24 cellular contexts compared by ENCODE assay signal in the genomic region with DNA sequence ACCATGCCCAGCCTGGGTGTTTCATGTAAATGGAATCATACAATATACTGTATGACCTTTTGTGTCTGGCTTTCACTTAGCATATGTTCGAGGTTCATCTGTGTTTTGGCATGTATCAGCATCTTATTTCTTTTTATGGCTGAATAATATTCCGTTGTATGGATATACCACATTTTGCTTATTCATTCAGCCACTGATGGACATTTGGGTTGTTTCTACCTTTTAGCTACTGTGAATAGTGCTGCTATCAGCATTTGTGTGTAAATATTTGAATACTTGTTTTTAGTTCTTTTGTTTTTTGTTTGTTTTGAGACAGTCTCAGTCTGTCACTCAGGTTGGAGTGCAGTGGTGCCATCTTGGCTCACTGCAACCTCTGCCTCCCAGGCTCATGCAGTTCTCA.
"Had no signal": no experiment of that assay in that cellular context is flagged by ENCODE, and none has a peak within 500 bp of the region (broad histone marks: within the 10 kb centered on the region; RNA-seq: fewer than 3 reads in every experiment).

No MANE protein-coding gene starts in this region.

- H3K4me1 ChIP-seq: foreskin keratinocyte, lower lobe of right lung had no signal

- H3K4me2 ChIP-seq: hepatocyte had no signal

- H3K27ac Mint-ChIP-seq: immature natural killer cell, mesothelial cell of epicardium had no signal

- H3K27me3 Mint-ChIP-seq: naive B cell had no signal

- H3K27ac ChIP-seq: coronary artery, dorsolateral prefrontal cortex, esophagus muscularis mucosa, foreskin keratinocyte, gastroesophageal sphincter, heart left ventricle, hepatocyte, left lung, lower lobe of right lung had no signal

- H3K9me3 ChIP-seq: esophagus muscularis mucosa, gastroesophageal sphincter, heart left ventricle, left lung, lower lobe of right lung, mucosa of descending colon had no signal

- H3K4me3 ChIP-seq: coronary artery, dorsolateral prefrontal cortex, esophagus muscularis mucosa, gastroesophageal sphincter, heart left ventricle, hepatocyte, left lung, lower lobe of right lung, mucosa of descending colon had no signal

- FAIRE-seq: colon, endothelial cell of umbilical vein, frontal cortex, keratinocyte had no signal

- H3K4me3 Mint-ChIP-seq: immature natural killer cell, mesothelial cell of epicardium, naive B cell had no signal

- DNase-seq: dermis blood vessel endothelial cell; dorsolateral prefrontal cortex; effector CD4-positive, alpha-beta T cell; effector memory CD4-positive, alpha-beta T cell; foreskin keratinocyte; heart left ventricle; hypothalamus; immature natural killer cell; left cardiac atrium; left lung; left ventricle myocardium superior; lower lobe of right lung; mesenchymal stem cell; mucosa of descending colon; naive B cell had no signal

- ATAC-seq: foreskin keratinocyte, gastroesophageal sphincter, left cardiac atrium, left lung, left ventricle myocardium superior, lower lobe of right lung, mucosa of descending colon had no signal

- H3K4me1 Mint-ChIP-seq: mesothelial cell of epicardium had no signal
